In the genomic region with DNA sequence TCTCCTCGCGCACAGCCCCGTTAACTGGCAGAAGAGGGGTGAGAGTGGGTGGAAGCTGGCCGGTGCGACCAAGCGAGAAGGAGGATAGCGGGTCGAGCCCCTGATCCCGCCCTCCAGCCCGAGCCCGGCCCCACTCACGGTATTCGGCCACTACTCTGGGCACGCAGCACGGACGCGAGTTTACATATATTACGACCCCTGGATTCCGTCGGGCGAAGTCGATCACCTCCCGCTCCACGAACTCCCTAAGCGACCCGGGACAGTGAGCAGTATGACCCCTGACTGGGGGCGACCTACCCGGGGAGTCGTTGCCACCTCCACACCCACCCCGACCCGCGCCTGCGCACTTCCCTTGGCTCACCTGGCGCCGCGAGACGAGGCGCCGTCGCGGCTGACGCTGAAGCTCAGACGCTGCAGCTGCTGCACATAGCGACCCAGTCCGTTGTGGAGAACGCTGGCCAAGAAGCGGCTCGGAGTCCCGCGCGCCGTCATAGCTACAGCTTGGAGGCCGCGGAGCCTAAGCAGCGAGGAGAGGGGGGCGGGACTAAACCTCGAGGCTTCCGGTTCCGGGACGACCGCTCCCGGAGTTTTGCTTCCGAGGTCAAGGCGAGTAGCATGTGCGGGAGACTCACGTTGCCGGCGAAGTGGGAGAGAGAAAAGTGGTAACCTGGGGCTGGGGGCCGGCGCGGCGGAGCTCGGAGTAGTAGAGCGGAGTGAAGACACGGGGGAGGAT, we compare ENCODE assay signal across 8 cellular contexts. TPM values are rescaled to one million over a fixed set of nuclear protein-coding genes. Genes with fewer than 3 reads are reported as not detected.
DNase-seq lines count a peak whose midpoint lies in the region; ATAC-seq and TF ChIP-seq lines count a peak whose summit lies in the region.

A gene (minus strand): TSS at position 546 of the 733 bp plus-strand sequence. CDS start 54 bp downstream, at position 492.
A gene (plus strand): TSS at position 592 of the 733 bp plus-strand sequence. CDS start 668 bp downstream, outside the sequence.

- WGBS in stomach, 5 donors: 0 to 1% (median 1%) methylated on average over 64 to 75 of the region's 75 CpGs

- H3K9ac ChIP-seq in Karpas-422 (ENCODE audit: low read length): peak within 1 kb of the TSS; percentile 85

- peak within 1 kb of the TSS; percentile 96 for H3K4me3 Mint-ChIP-seq in neural crest cell

- peaks cover 29% of the 10 kb centered on the region; the same call in 1 of the 2 replicates for H3K36me3 ChIP-seq in Karpas-422 (ENCODE audit: insufficient read depth, low read length)
- H3K36me3 ChIP-seq in SJCRH30: peaks cover 33% of the 10 kb centered on the region
- H3K36me3 ChIP-seq in stomach: peaks cover 15 to 68% (median 59%) of the 10 kb centered on the region in 4 donors

- no peaks in the 10 kb centered on the region for H3K27me3 Mint-ChIP-seq in neural crest cell (ENCODE audit: low read depth)

- H3K27me3 ChIP-seq in Karpas-422 (ENCODE audit: low read length) (no peaks in the 10 kb centered on the region), SJCRH30 (no peaks in the 10 kb centered on the region), foreskin keratinocyte (no peaks in the 10 kb centered on the region), stomach (no peaks in the 10 kb centered on the region)

- H3K4me2 ChIP-seq in Karpas-422 (ENCODE audit: low read depth, low read length, poor library complexity, severe bottlenecking): peak within 1 kb of the TSS; percentile 89

- peaks cover 46% of the 10 kb centered on the region for H3K79me2 ChIP-seq in Karpas-422 (ENCODE audit: low read length)

- intact Hi-C loops in stomach (cut with DNase I; ENCODE audit: low total_unique reads): no loop called here

- H3K4me3 ChIP-seq in Karpas-422 (ENCODE audit: low read length) (peak within 1 kb of the TSS; percentile 94), SJCRH30 (peak within 1 kb of the TSS; percentile 86), stomach (peak within 1 kb of the TSS; percentile 66 to 94 (median 92))

- H3K27ac ChIP-seq in Karpas-422 (ENCODE audit: low read length) (peak within 1 kb of the TSS; percentile 46), SJCRH30 (peak within 1 kb of the TSS; percentile 54), foreskin keratinocyte (peak within 1 kb of the TSS; percentile 45), stomach (peak within 1 kb of the TSS; percentile 69 to 86 (median 82))

- peak within 1 kb of the TSS; percentile 23 for H2AFZ ChIP-seq in Karpas-422 (ENCODE audit: low read length)

- peak within 1 kb of the TSS; percentile 91 for H3K27ac Mint-ChIP-seq in neural crest cell (ENCODE audit: unreplicated experiment)

- no peak for TF ChIP-seq EP300 in stomach (IDR thresholded peaks at IDR 0.05)

- peaks cover 10% of the 10 kb centered on the region for H3K36me3 Mint-ChIP-seq in neural crest cell (ENCODE audit: low read depth)

- DNase-seq in EH (ENCODE audit: low read depth): peak; percentile 78
- peak; percentile 94 for DNase-seq in Karpas-422
- peak; percentile 90 to 92 for DNase-seq in SJCRH30
- DNase-seq in activated gamma-delta T cell treated with Interleukin-2 at 50 U/mL for 16 hours: peak; percentile 83
- DNase-seq in foreskin keratinocyte: peak; percentile 42 to 75
- peak; percentile 79 for DNase-seq in neural crest cell (ENCODE audit: low read depth, low spot score)
- DNase-seq in stomach: peak; percentile 87

- no peak for TF ChIP-seq CTCF in foreskin keratinocyte (conservative IDR thresholded peaks at IDR 0.05)
- TF ChIP-seq CTCF in neural crest cell (conservative IDR thresholded peaks at IDR 0.05): no peak
- peak in 1 of 7 experiments; percentile 14 for TF ChIP-seq CTCF in stomach (IDR thresholded peaks at IDR 0.05)

- no peak for TF ChIP-seq POLR2A in stomach (IDR thresholded peaks at IDR 0.05)

- peaks cover 17% of the 10 kb centered on the region for H4K20me1 ChIP-seq in Karpas-422 (ENCODE audit: insufficient read depth, low read depth, low read length)

- H3K4me1 Mint-ChIP-seq in neural crest cell: peaks cover 21% of the 10 kb centered on the region

- H3K4me1 ChIP-seq in Karpas-422 (ENCODE audit: low read length) (peaks cover 32% of the 10 kb centered on the region), SJCRH30 (peaks cover 12% of the 10 kb centered on the region), foreskin keratinocyte (peaks cover 4% of the 10 kb centered on the region), stomach (peaks cover 21 to 52% (median 44%) of the 10 kb centered on the region in 4 donors)

- no peaks in the 10 kb centered on the region for H3K9me3 ChIP-seq in Karpas-422 (ENCODE audit: low read length)
- no peaks in the 10 kb centered on the region for H3K9me3 ChIP-seq in SJCRH30 (replicated peaks)
- H3K9me3 ChIP-seq in stomach: no peaks in the 10 kb centered on the region

- H3K9me2 ChIP-seq in Karpas-422 (replicated peaks; ENCODE audit: insufficient read depth, low read length): no peaks in the 10 kb centered on the region

- no peaks in the 10 kb centered on the region for H3K9me3 Mint-ChIP-seq in neural crest cell

- ATAC-seq in GM21723 (IDR thresholded peaks at IDR 0.05; ENCODE audit: unreplicated experiment): peak; percentile 80
- ATAC-seq in foreskin keratinocyte: peak; percentile 89

RNA-seq across cellular contexts. Expression of the first gene that starts in this region (rescaled TPM):
- 86.3 and 93.9 TPM in 2 replicates for total RNA-seq in Karpas-422 (2014; rRNA removed; shearing (Covaris generic); ENCODE audit: low replicate concordance)
- 92.1 and 101 TPM in 2 replicates for total RNA-seq in SJCRH30 (2014; rRNA removed; shearing (Covaris generic))
- total RNA-seq in foreskin keratinocyte: 81.4 and 88.5 TPM in 2 replicates
- 107 and 114 TPM in 2 replicates for polyA plus RNA-seq in foreskin keratinocyte
- 62.9 and 64.0 TPM in 2 replicates for total RNA-seq in neural crest cell
- total RNA-seq in stomach: 100 to 1,000 TPM in 1 of 5 donors, 10 to 100 TPM in 4; 29.9 to 243 (median 93.3) TPM
- polyA plus RNA-seq in stomach: 100 to 1,000 TPM in 1 of 3 donors, 10 to 100 TPM in 2; 91.2 to 131 (median 98.6) TPM

RNA-seq across cellular contexts. Expression of the second gene that starts in this region (rescaled TPM):
- 14.5 and 17.0 TPM in 2 replicates for total RNA-seq in Karpas-422 (2014; rRNA removed; shearing (Covaris generic); ENCODE audit: low replicate concordance)
- total RNA-seq in SJCRH30 (2014; rRNA removed; shearing (Covaris generic)): 27.3 and 30.4 TPM in 2 replicates
- 15.8 and 17.2 TPM in 2 replicates for total RNA-seq in foreskin keratinocyte
- 11.6 and 13.8 TPM in 2 replicates for polyA plus RNA-seq in foreskin keratinocyte
- total RNA-seq in neural crest cell: 14.3 and 14.6 TPM in 2 replicates
- total RNA-seq in stomach: 10 to 100 TPM in 2 of 5 donors, 1 to 10 TPM in 2, not detected in 1; 4.2 to 30.8 (median 18.0) TPM
- polyA plus RNA-seq in stomach: 1 to 10 TPM; 2.3 to 4.8 (median 4.7) TPM

Comparison
In these comparisons a context has a peak if more than half of its experiments do, and no peak if none do; other contexts are left out.
1. Peak in every context shown above with its lines: DNase-seq, ATAC-seq, H3K4me3 ChIP-seq and H3K27ac ChIP-seq.